In genomic region chr17:65656390-65657250, GRCh38 we compare ENCODE assay signal across 1 cellular context.
A peak's percentile ranks its signal among the peaks of the same experiment; 100 is the strongest.
TF ChIP-seq lines count a peak whose summit lies in the region.

No MANE protein-coding gene starts in this region.

TF ChIP-seq in HepG2, 621 proteins besides CTCF, POLR2A, EP300 and RAD21 (continued from another document and continues in another):
- TF ChIP-seq ARID3A (IDR thresholded peaks at IDR 0.05; ENCODE audit: low read depth, low read length) (0 out of 2 replicates have a peak, but pooled peaks have one; percentile 23), ZNF335 (CRISPR knock-in tag; IDR thresholded peaks at IDR 0.05) (no peak), SKI (IDR thresholded peaks at IDR 0.05; ENCODE audit: partially characterized antibody) (peak; percentile 37), ZNF792 (CRISPR knock-in tag; IDR thresholded peaks at IDR 0.05) (no peak), UBTF (CRISPR knock-in tag; IDR thresholded peaks at IDR 0.05) (no peak), KAT7 (CRISPR knock-in tag; IDR thresholded peaks at IDR 0.05; ENCODE audit: borderline replicate concordance) (no peak), ZNF780A (CRISPR knock-in tag; IDR thresholded peaks at IDR 0.05) (no peak), HNF1A (IDR thresholded peaks at IDR 0.05; ENCODE audit: low read depth) (peak; percentile 22; the same call in 1 of the 2 replicates), HNF1A (CRISPR knock-in tag; IDR thresholded peaks at IDR 0.05; ENCODE audit: borderline replicate concordance) (peak; percentile 60; the same call in 1 of the 2 replicates), GATAD1 (CRISPR knock-in tag; IDR thresholded peaks at IDR 0.05) (0 out of 2 replicates have a peak, but pooled peaks have one; percentile 16), KMT2B (CRISPR knock-in tag; IDR thresholded peaks at IDR 0.05) (no peak), CEBPZ (IDR thresholded peaks at IDR 0.05; ENCODE audit: low read length) (no peak), GMEB2 (CRISPR knock-in tag; IDR thresholded peaks at IDR 0.05; ENCODE audit: low read depth) (no peak), TBX3 (IDR thresholded peaks at IDR 0.05; ENCODE audit: borderline replicate concordance) (no peak), FOXK2 (IDR thresholded peaks at IDR 0.05) (no peak), ZNF431 (CRISPR knock-in tag; IDR thresholded peaks at IDR 0.05; ENCODE audit: borderline replicate concordance, low read depth) (no peak), ZKSCAN5 (CRISPR knock-in tag; IDR thresholded peaks at IDR 0.05) (no peak), POGZ (CRISPR knock-in tag; IDR thresholded peaks at IDR 0.05) (0 out of 2 replicates have a peak, but pooled peaks have one; percentile 23), SRF (IDR thresholded peaks at IDR 0.05; ENCODE audit: low read depth, low read length) (0 out of 2 replicates have a peak, but pooled peaks have one; percentile 25), SNAPC5 (CRISPR knock-in tag; IDR thresholded peaks at IDR 0.05; ENCODE audit: borderline replicate concordance) (no peak), TFAP4 (IDR thresholded peaks at IDR 0.05; ENCODE audit: borderline replicate concordance, low read depth) (0 out of 2 replicates have a peak, but pooled peaks have one; percentile 11), TEAD2 (CRISPR knock-in tag; IDR thresholded peaks at IDR 0.05) (no peak), RFXANK (CRISPR knock-in tag; IDR thresholded peaks at IDR 0.05) (0 out of 2 replicates have a peak, but pooled peaks have one; percentile 40), ZMYM2 (CRISPR knock-in tag; IDR thresholded peaks at IDR 0.05) (0 out of 2 replicates have a peak, but pooled peaks have one; percentile 24), PTBP1 (IDR thresholded peaks at IDR 0.05; ENCODE audit: low read depth, low read length, poor library complexity, severe bottlenecking) (no peak), ZMAT5 (CRISPR knock-in tag; IDR thresholded peaks at IDR 0.05; ENCODE audit: borderline replicate concordance, low read depth) (no peak), ZBTB34 (CRISPR knock-in tag; IDR thresholded peaks at IDR 0.05) (0 out of 2 replicates have a peak, but pooled peaks have one; percentile 14), NONO (IDR thresholded peaks at IDR 0.05) (no peak), NONO (CRISPR knock-in tag; conservative IDR thresholded peaks at IDR 0.05) (no peak), ZNF549 (CRISPR knock-in tag; IDR thresholded peaks at IDR 0.05) (no peak), ZNF296 (CRISPR knock-in tag; conservative IDR thresholded peaks at IDR 0.05) (no peak), LBX2 (CRISPR knock-in tag; IDR thresholded peaks at IDR 0.05; ENCODE audit: borderline replicate concordance) (no peak), HNF4G (IDR thresholded peaks at IDR 0.05; ENCODE audit: borderline replicate concordance, low read depth, low read length) (no peak), HNF4G (CRISPR knock-in tag; IDR thresholded peaks at IDR 0.05; ENCODE audit: borderline replicate concordance, low read depth) (no peak), HDAC1 (CRISPR knock-in tag; IDR thresholded peaks at IDR 0.05) (no peak), ZNF329 (CRISPR knock-in tag; IDR thresholded peaks at IDR 0.05; ENCODE audit: low read depth) (no peak), GFI1 (CRISPR knock-in tag; IDR thresholded peaks at IDR 0.05; ENCODE audit: borderline replicate concordance) (no peak), NFIB (CRISPR knock-in tag; IDR thresholded peaks at IDR 0.05; ENCODE audit: borderline replicate concordance) (no peak), ZNF276 (CRISPR knock-in tag; IDR thresholded peaks at IDR 0.05; ENCODE audit: low read depth) (no peak), ATM (IDR thresholded peaks at IDR 0.05; ENCODE audit: borderline replicate concordance) (no peak), MED1 (CRISPR knock-in tag; IDR thresholded peaks at IDR 0.05) (0 out of 2 replicates have a peak, but pooled peaks have one; percentile 17), CBX5 (CRISPR knock-in tag; IDR thresholded peaks at IDR 0.05; ENCODE audit: borderline replicate concordance) (no peak; the same call in 1 of the 2 replicates)
